32 cellular contexts compared by ENCODE assay signal in the genomic region with DNA sequence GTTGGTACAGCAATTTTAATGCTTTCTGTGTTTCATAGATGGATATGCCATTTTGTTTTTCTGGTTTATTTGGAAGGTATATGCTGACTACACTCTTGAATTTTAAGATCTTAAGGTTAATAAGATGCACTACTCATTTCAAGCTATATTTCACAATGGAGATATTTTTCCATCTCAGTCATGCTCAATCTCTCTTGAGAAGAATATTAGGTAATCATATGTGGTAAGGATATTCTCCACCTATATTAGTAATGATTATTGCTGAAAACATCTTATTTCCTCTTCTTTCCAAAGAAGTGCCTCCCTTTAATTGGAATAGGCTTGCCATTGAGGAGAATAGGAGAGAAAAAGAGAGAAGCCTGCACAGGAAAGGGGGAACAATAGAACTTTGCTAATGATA. TPM values are rescaled to one million over a fixed set of nuclear protein-coding genes. Genes with fewer than 3 reads are reported as not detected.
"Had no signal": no experiment of that assay in that cellular context is flagged by ENCODE, and none has a peak within 500 bp of the region (broad histone marks: within the 10 kb centered on the region; RNA-seq: fewer than 3 reads in every experiment).

No MANE protein-coding gene starts in this region.

- H3K36me3 ChIP-seq: esophagus squamous epithelium, left lung, lower lobe of right lung, neural progenitor cell, stomach, suprapubic skin, tibial nerve had no signal

- H3K27me3 ChIP-seq: esophagus squamous epithelium, foreskin keratinocyte, left lung, neural progenitor cell, suprapubic skin, tibial nerve had no signal

- ATAC-seq: foreskin keratinocyte; left lung; lower lobe of right lung; natural killer cell; psoas muscle; stimulated activated naive B cell treated with anti-CD40 and anti-IgM and Interleukin-4, amounts not matched to agents 10 μg/mL and 1 μg/mL and 100 μg/mL, for 72 hours; T-helper 17 cell had no signal

- H3K27ac ChIP-seq: epithelial cell of prostate, esophagus squamous epithelium, foreskin keratinocyte, left lung, lower lobe of right lung, neural progenitor cell, parathyroid adenoma, psoas muscle, stomach, suprapubic skin, tibial nerve had no signal

- DNase-seq: activated CD4-positive, alpha-beta memory T cell treated with anti-CD3 and anti-CD28 coated beads for 36 hours; activated CD4-positive, alpha-beta T cell treated with anti-CD3 and anti-CD28 coated beads, Interleukin-2, amount 10 ng/mL, durations not matched to agents 24 days and 14 days; activated CD4-positive, CD25-positive, alpha-beta regulatory T cell treated with anti-CD3 and anti-CD28 coated beads, Interleukin-2, amount 50 U/mL, for 72 hours; activated CD8-positive, alpha-beta memory T cell treated with anti-CD3 and anti-CD28 coated beads, Interleukin-2, amount 50 U/mL, for 4 hours; activated gamma-delta T cell; activated naive CD4-positive, alpha-beta T cell treated with anti-CD3 and anti-CD28 coated beads, Interleukin-2, amount 10 ng/mL, durations not matched to agents 7 days and 5 days; activated naive CD8-positive, alpha-beta T cell treated with anti-CD3 and anti-CD28 coated beads, Interleukin-2, amount 10 ng/mL, durations not matched to agents 7 days and 5 days; activated T-cell treated with anti-CD3 and anti-CD28 coated beads, Interleukin-2, amount 50 U/mL, for 24 hours; amygdala; central memory CD4-positive, alpha-beta T cell; effector CD4-positive, alpha-beta T cell; esophagus squamous epithelium; foreskin keratinocyte; kidney glomerular epithelial cell; left lung; lower lobe of right lung; mesendoderm; natural killer cell; occipital lobe; psoas muscle; stimulated activated CD4-positive, alpha-beta T cell treated with anti-CD3 and anti-CD28 coated beads, Interleukin-2, amount 100 ng/mL, for 24 hours; stimulated activated naive B cell treated with anti-CD40 and anti-IgM and Interleukin-4, amounts not matched to agents 10 μg/mL and 1 μg/mL and 100 μg/mL, for 72 hours; stomach; T-helper 17 cell; T1000 had no signal

- H3K4me3 ChIP-seq: esophagus squamous epithelium, left lung, lower lobe of right lung, neural progenitor cell, psoas muscle, smooth muscle cell, stomach, suprapubic skin, tibial nerve had no signal

RNA-seq across cellular contexts. Expression of a gene that starts 40.1 kb away (rescaled TPM):
- total RNA-seq: activated CD8-positive, alpha-beta memory T cell treated with anti-CD3 and anti-CD28 coated beads for 36 hours had no signal
